Comparison of ENCODE assay signal across 9 cellular contexts in the genomic region with DNA sequence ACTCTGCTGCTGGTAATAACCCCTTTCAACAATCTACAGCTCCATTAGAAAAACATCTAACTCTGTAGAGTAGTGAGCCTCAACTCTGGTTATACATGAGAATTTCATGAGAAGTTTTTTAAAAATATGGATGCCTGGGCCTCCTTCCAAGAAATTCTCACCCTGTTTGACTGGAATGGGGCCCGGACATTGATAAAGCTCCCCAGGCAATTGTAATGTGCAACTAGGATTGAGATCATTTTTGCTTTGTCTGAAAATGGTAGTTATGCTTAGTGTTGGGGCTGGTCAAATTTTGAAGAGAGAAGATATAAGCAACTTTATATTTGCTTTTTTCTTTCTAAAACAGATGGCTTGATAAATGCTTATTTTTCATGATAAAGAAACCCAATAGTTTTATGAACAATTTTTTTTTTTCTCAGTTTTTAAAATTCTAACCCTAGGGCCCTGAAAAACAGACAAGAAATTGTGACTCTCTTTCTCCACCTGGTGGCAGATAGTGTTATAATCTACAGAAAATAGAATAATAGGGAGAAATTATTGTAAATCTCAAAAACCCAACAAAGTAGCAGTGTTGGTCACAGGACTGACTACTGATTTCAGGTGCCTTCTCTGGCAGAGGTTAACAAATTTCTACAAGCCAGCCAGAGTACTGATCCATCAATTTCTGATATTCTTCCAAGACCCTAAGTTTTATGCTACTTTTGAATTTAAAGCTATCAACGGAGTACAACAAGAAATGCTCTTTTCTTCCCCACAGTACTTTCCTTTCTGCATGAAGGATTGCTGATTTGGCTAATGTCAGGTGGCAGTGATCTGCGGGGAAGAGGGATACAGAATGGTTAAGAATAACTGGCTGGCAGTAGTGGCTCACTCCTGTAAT.
DNase-seq lines count a peak whose midpoint lies in the region; ATAC-seq and TF ChIP-seq lines count a peak whose summit lies in the region.
"Had no signal": no experiment of that assay in that cellular context is flagged by ENCODE, and none has a peak within 500 bp of the region (broad histone marks: within the 10 kb centered on the region; RNA-seq: fewer than 3 reads in every experiment).

No MANE protein-coding gene starts in this region.

- H3K9me3 Mint-ChIP-seq in activated T-cell treated with anti-CD3 and anti-CD28 coated beads, Interleukin-2, amount 50 U/mL, for 4 hours: no peaks in the 10 kb centered on the region
- H3K9me3 Mint-ChIP-seq: activated naive CD8-positive, alpha-beta T cell treated with anti-CD3 and anti-CD28 coated beads, Interleukin-2, amount 10 ng/mL, durations not matched to agents 7 days and 5 days had no signal

- WGBS in right cardiac atrium: 54% methylated on average over 3 of the region's 3 CpGs

- no peaks in the 10 kb centered on the region for H3K27me3 Mint-ChIP-seq in activated T-cell treated with anti-CD3 and anti-CD28 coated beads, Interleukin-2, amount 50 U/mL, for 4 hours (ENCODE audit: low read depth)
- H3K27me3 Mint-ChIP-seq: activated naive CD8-positive, alpha-beta T cell treated with anti-CD3 and anti-CD28 coated beads, Interleukin-2, amount 10 ng/mL, durations not matched to agents 7 days and 5 days had no signal

- no peaks in the 10 kb centered on the region for H3K36me3 ChIP-seq in skeletal muscle satellite cell (ENCODE audit: insufficient read depth, low read length)

- H3K4me2 ChIP-seq in skeletal muscle satellite cell (ENCODE audit: low read length): peak overlapping the region; percentile 26

- peak overlapping the region; percentile 75 for H3K9ac ChIP-seq in skeletal muscle satellite cell (ENCODE audit: low read depth, low read length)

- no peaks in the 10 kb centered on the region for H3K27me3 ChIP-seq in right cardiac atrium (ENCODE audit: control insufficient read depth, insufficient read depth)
- H3K27me3 ChIP-seq in skeletal muscle satellite cell (ENCODE audit: control insufficient read depth, insufficient read depth, low read length): no peaks in the 10 kb centered on the region

- H3K9me3 ChIP-seq in right cardiac atrium (ENCODE audit: control insufficient read depth, low read length) (no peaks in the 10 kb centered on the region), skeletal muscle satellite cell (replicated peaks; ENCODE audit: low read length) (no peaks in the 10 kb centered on the region)

- H3K36me3 Mint-ChIP-seq in activated T-cell treated with anti-CD3 and anti-CD28 coated beads, Interleukin-2, amount 50 U/mL, for 4 hours (ENCODE audit: insufficient read depth): no peaks in the 10 kb centered on the region
- H3K36me3 Mint-ChIP-seq: activated naive CD8-positive, alpha-beta T cell treated with anti-CD3 and anti-CD28 coated beads, Interleukin-2, amount 10 ng/mL, durations not matched to agents 7 days and 5 days had no signal

- H3K27ac ChIP-seq in right cardiac atrium (ENCODE audit: low read length): no peak overlapping the region

- DNase-seq in Right ventricle myocardium superior: no peak
- DNase-seq in right cardiac atrium: no peak
- DNase-seq in RPMI7951 (ENCODE audit: low read depth): peak; percentile 34
- DNase-seq in fibroblast of villous mesenchyme (ENCODE audit: low read depth): peak; percentile 59
- DNase-seq in stimulated activated naive CD8-positive, alpha-beta T cell treated with anti-CD3 and anti-CD28 coated beads, Interleukin-15, Interleukin-2, amounts not matched to agents 100 U/mL and 50 U/mL, for 24 hours: no peak
- DNase-seq in activated T-cell treated with anti-CD3 and anti-CD28 coated beads, Interleukin-2, amount 50 U/mL, for 4 hours: no peak
- DNase-seq: activated naive CD8-positive, alpha-beta T cell treated with anti-CD3 and anti-CD28 coated beads, Interleukin-2, amount 10 ng/mL, durations not matched to agents 7 days and 5 days had no signal

- no peak overlapping the region for H3K4me3 Mint-ChIP-seq in activated T-cell treated with anti-CD3 and anti-CD28 coated beads, Interleukin-2, amount 50 U/mL, for 4 hours
- H3K4me3 Mint-ChIP-seq: activated naive CD8-positive, alpha-beta T cell treated with anti-CD3 and anti-CD28 coated beads, Interleukin-2, amount 10 ng/mL, durations not matched to agents 7 days and 5 days had no signal

- peak; percentile 58 for TF ChIP-seq CTCF in fibroblast of villous mesenchyme (IDR thresholded peaks at IDR 0.05; ENCODE audit: insufficient read depth, low read depth, low read length)

- H3K4me1 ChIP-seq in right cardiac atrium (ENCODE audit: control insufficient read depth, insufficient read depth, low read length) (no peaks in the 10 kb centered on the region), skeletal muscle satellite cell (ENCODE audit: control insufficient read depth, insufficient read depth, low read length) (peaks cover 59% of the 10 kb centered on the region)

- peak; percentile 45 for ATAC-seq in Right ventricle myocardium superior (ENCODE audit: poor library complexity)
- ATAC-seq in right cardiac atrium: no peak
- ATAC-seq in GM21576 (IDR thresholded peaks at IDR 0.05; ENCODE audit: unreplicated experiment): no peak
- ATAC-seq in stimulated activated naive CD8-positive, alpha-beta T cell treated with anti-CD3 and anti-CD28 coated beads, Interleukin-15, Interleukin-2, amounts not matched to agents 100 U/mL and 50 U/mL, for 24 hours: no peak
- ATAC-seq in activated T-cell treated with anti-CD3 and anti-CD28 coated beads, Interleukin-2, amount 50 U/mL, for 4 hours: no peak

- intact Hi-C loops in Right ventricle myocardium superior (cut with DNase I) (no loop called here), right cardiac atrium (cut with DNase I) (loop anchor here (2.0 to 5.0 kb wide), 2 partner anchors 180 to 182 kb away; no protein-coding TSS in a partner anchor)

- no peaks in the 10 kb centered on the region for H3K4me1 Mint-ChIP-seq in activated T-cell treated with anti-CD3 and anti-CD28 coated beads, Interleukin-2, amount 50 U/mL, for 4 hours (ENCODE audit: low read depth)
- H3K4me1 Mint-ChIP-seq: activated naive CD8-positive, alpha-beta T cell treated with anti-CD3 and anti-CD28 coated beads, Interleukin-2, amount 10 ng/mL, durations not matched to agents 7 days and 5 days had no signal

- no peak overlapping the region for H3K4me3 ChIP-seq in right cardiac atrium (ENCODE audit: low read length)
- no peak overlapping the region for H3K4me3 ChIP-seq in fibroblast of villous mesenchyme (ENCODE audit: low read depth, low read length)
- H3K4me3 ChIP-seq in skeletal muscle satellite cell (ENCODE audit: low read length): no peak overlapping the region

Comparison
In these comparisons a context has a peak if more than half of its experiments do, and no peak if none do; other contexts are left out.
1. DNase-seq: peak in RPMI7951 (single experiment) and fibroblast of villous mesenchyme (single experiment); none in Right ventricle myocardium superior (single experiment), right cardiac atrium (0 of 3), stimulated activated naive CD8-positive, alpha-beta T cell treated with anti-CD3 and anti-CD28 coated beads, Interleukin-15, Interleukin-2, amounts not matched to agents 100 U/mL and 50 U/mL, for 24 hours (single experiment) and activated T-cell treated with anti-CD3 and anti-CD28 coated beads, Interleukin-2, amount 50 U/mL, for 4 hours (single experiment).